1 cellular context compared by ENCODE assay signal in genomic region chr12:56189918-56190694, GRCh38.
A peak's percentile ranks its signal among the peaks of the same experiment; 100 is the strongest.
TF ChIP-seq lines count a peak whose summit lies in the region.

No MANE protein-coding gene starts in this region.

TF ChIP-seq in K562, 482 proteins besides CTCF, POLR2A, EP300 and RAD21 (continued from another document and continues in another):
- peak; percentile 67; the same call in 1 of the 2 replicates for TF ChIP-seq KLF1 (tag; IDR thresholded peaks at IDR 0.05)
- no peak for TF ChIP-seq HNRNPUL1 (IDR thresholded peaks at IDR 0.05; ENCODE audit: low read length)
- no peak for TF ChIP-seq HNRNPLL (IDR thresholded peaks at IDR 0.05; ENCODE audit: low read depth, low read length, poor library complexity, severe bottlenecking)
- no peak for TF ChIP-seq HMG20A (CRISPR knock-in tag; conservative IDR thresholded peaks at IDR 0.05)
- TF ChIP-seq THAP12 (CRISPR knock-in tag; IDR thresholded peaks at IDR 0.05): no peak
- no peak for TF ChIP-seq CHD7 (IDR thresholded peaks at IDR 0.05; ENCODE audit: low read depth, low read length)
- TF ChIP-seq LARP7 (IDR thresholded peaks at IDR 0.05): no peak
- TF ChIP-seq EZH2 (IDR thresholded peaks at IDR 0.05; ENCODE audit: borderline replicate concordance, low read depth, low read length): no peak
- TF ChIP-seq ZNF280A (IDR thresholded peaks at IDR 0.05; ENCODE audit: low read depth, partially characterized antibody): no peak
- peak; percentile 36; the same call in 1 of the 2 replicates for TF ChIP-seq SREBF1 (IDR thresholded peaks at IDR 0.05; ENCODE audit: borderline replicate concordance, low read depth, low read length)
- TF ChIP-seq RBM34 (IDR thresholded peaks at IDR 0.05; ENCODE audit: borderline replicate concordance, insufficient read depth, low read length): no peak
- no peak for TF ChIP-seq PURB (CRISPR knock-in tag; IDR thresholded peaks at IDR 0.05; ENCODE audit: low read depth)
- no peak for TF ChIP-seq ZNF165 (CRISPR knock-in tag; IDR thresholded peaks at IDR 0.05; ENCODE audit: borderline replicate concordance)
- TF ChIP-seq ELF4 (CRISPR knock-in tag; IDR thresholded peaks at IDR 0.05): no peak
- TF ChIP-seq ASH1L (IDR thresholded peaks at IDR 0.05; ENCODE audit: borderline replicate concordance, low read depth, partially characterized antibody): no peak
- no peak for TF ChIP-seq NR2C1 (IDR thresholded peaks at IDR 0.05)
- no peak for TF ChIP-seq NR2C1 (tag; IDR thresholded peaks at IDR 0.05)
- peak in 2 of 3 experiments; percentile 20 to 89; a peak in 2 of 6 replicates for TF ChIP-seq ZBTB11 (CRISPR knock-in tag; IDR thresholded peaks at IDR 0.05)
- TF ChIP-seq ZBTB1 (CRISPR knock-in tag; IDR thresholded peaks at IDR 0.05; ENCODE audit: borderline replicate concordance, low read depth): peak; percentile 51; the same call in 1 of the 2 replicates
- TF ChIP-seq CGGBP1 (CRISPR knock-in tag; IDR thresholded peaks at IDR 0.05): no peak
- TF ChIP-seq ZFPM2 (CRISPR knock-in tag; IDR thresholded peaks at IDR 0.05): no peak
- no peak for TF ChIP-seq ZNF699 (CRISPR knock-in tag; IDR thresholded peaks at IDR 0.05; ENCODE audit: insufficient replicate concordance)
- TF ChIP-seq ZKSCAN8 (CRISPR knock-in tag; IDR thresholded peaks at IDR 0.05): no peak; the same call in 1 of the 2 replicates
- TF ChIP-seq RFX1 (IDR thresholded peaks at IDR 0.05): no peak
- no peak for TF ChIP-seq SAFB2 (IDR thresholded peaks at IDR 0.05; ENCODE audit: borderline replicate concordance, low read depth, low read length, severe bottlenecking)
- TF ChIP-seq CREB5 (CRISPR knock-in tag; IDR thresholded peaks at IDR 0.05): no peak
- 0 out of 2 replicates have a peak, but pooled peaks have one; percentile 54 for TF ChIP-seq TRIM25 (IDR thresholded peaks at IDR 0.05; ENCODE audit: borderline replicate concordance)
- no peak for TF ChIP-seq STAT5A (IDR thresholded peaks at IDR 0.05; ENCODE audit: borderline replicate concordance, low read length)
- peak; percentile 81; the same call in 1 of the 2 replicates for TF ChIP-seq RB1 (IDR thresholded peaks at IDR 0.05; ENCODE audit: low read depth)
- TF ChIP-seq GABPA (tag; conservative IDR thresholded peaks at IDR 0.05; ENCODE audit: low read depth): peak; percentile 88
- no peak for TF ChIP-seq ZBTB12 (CRISPR knock-in tag; IDR thresholded peaks at IDR 0.05)
- no peak for TF ChIP-seq ZNF217 (CRISPR knock-in tag; IDR thresholded peaks at IDR 0.05)
- TF ChIP-seq KLF13 (tag; IDR thresholded peaks at IDR 0.05; ENCODE audit: borderline replicate concordance, low read depth): 0 out of 2 replicates have a peak, but pooled peaks have one; percentile 33
